ENCODE assay signal across 6 cellular contexts in genomic region chrX:101407167-101407747, GRCh38. TPM values are rescaled to one million over a fixed set of nuclear protein-coding genes. Genes with fewer than 3 reads are reported as not detected.
DNase-seq lines count a peak whose midpoint lies in the region; ATAC-seq and TF ChIP-seq lines count a peak whose summit lies in the region.

No MANE protein-coding gene starts in this region.

- H3K36me3 ChIP-seq in kidney epithelial cell (ENCODE audit: control insufficient read depth, insufficient read depth, low read length): no peaks in the 10 kb centered on the region

- no peak for DNase-seq in T-helper 17 cell
- no peak for DNase-seq in kidney epithelial cell (ENCODE audit: low read depth)
- DNase-seq in mesenteric fat pad (ENCODE audit: low spot score): no peak
- no peak for DNase-seq in NCI-H1105 treated with DMSO at 0.1 percent for 48 hours (lab: John Stamatoyannopoulos, UW)
- DNase-seq in NCI-H128 (lab: John Stamatoyannopoulos, UW; ENCODE audit: unreplicated experiment): no peak

- H3K4me3 ChIP-seq in kidney epithelial cell (ENCODE audit: low read depth, low read length): peak overlapping the region; percentile 63

- H3K36me3 Mint-ChIP-seq in T-helper 17 cell (ENCODE audit: low read depth): peaks cover 1% of the 10 kb centered on the region

- no peaks in the 10 kb centered on the region for H3K27me3 Mint-ChIP-seq in T-helper 17 cell

- H3K9me3 ChIP-seq in T-helper 17 cell (ENCODE audit: control insufficient read depth, low read length, poor library complexity, severe bottlenecking): no peaks in the 10 kb centered on the region

- H3K27ac Mint-ChIP-seq in T-helper 17 cell: peak overlapping the region; percentile 94

- peak overlapping the region; percentile 97 for H3K4me3 Mint-ChIP-seq in T-helper 17 cell

- ATAC-seq in GM21528 (IDR thresholded peaks at IDR 0.05; ENCODE audit: low FRiP score, unreplicated experiment) (peak; percentile 1), T-helper 17 cell (no peak)

- TF ChIP-seq CTCF in kidney epithelial cell (IDR thresholded peaks at IDR 0.05; ENCODE audit: insufficient read depth, low read length, poor library complexity, severe bottlenecking): no peak

- H3K27me3 ChIP-seq in kidney epithelial cell (ENCODE audit: control insufficient read depth, insufficient read depth, low read length): no peaks in the 10 kb centered on the region

- peaks cover 13% of the 10 kb centered on the region for H3K4me1 Mint-ChIP-seq in T-helper 17 cell

RNA-seq across cellular contexts. Expression of gene GLA, which starts 0.5 kb away (rescaled TPM):
- 10 to 100 TPM; 26.6 to 36.0 TPM for total RNA-seq in T-helper 17 cell
- total RNA-seq in kidney epithelial cell: 24.4 and 39.6 TPM in 2 replicates
- 46.9 TPM for total RNA-seq in mesenteric fat pad

RNA-seq across cellular contexts. Expression of gene HNRNPH2, which starts 0.8 kb away (rescaled TPM):
- 10 to 100 TPM; 34.7 to 43.2 TPM for total RNA-seq in T-helper 17 cell
- total RNA-seq in kidney epithelial cell: 44.7 and 51.1 TPM in 2 replicates
- 62.1 TPM for total RNA-seq in mesenteric fat pad

RNA-seq across cellular contexts. Expression of gene RPL36A, which starts 16.4 kb away (rescaled TPM):
- total RNA-seq in T-helper 17 cell (100 to 1,000 TPM; 270 to 298 TPM), kidney epithelial cell (1,018 and 3,844 TPM in 2 replicates), mesenteric fat pad (140 TPM)

RNA-seq across cellular contexts. Expression of gene BTK, which starts 21.3 kb away (rescaled TPM):
- total RNA-seq in T-helper 17 cell: 10 to 100 TPM; 10.0 to 13.8 TPM
- not detected in 2 replicates for total RNA-seq in kidney epithelial cell
- 11.5 TPM for total RNA-seq in mesenteric fat pad

RNA-seq across cellular contexts. Expression of gene TIMM8A, which starts 58.7 kb away (rescaled TPM):
- total RNA-seq in T-helper 17 cell: 1 to 10 TPM; 4.4 to 5.1 TPM
- 11.7 and 11.8 TPM in 2 replicates for total RNA-seq in kidney epithelial cell
- 14.7 TPM for total RNA-seq in mesenteric fat pad
